In genomic region chr9:85940832-85941616, GRCh38 we compare ENCODE assay signal across 8 cellular contexts. TPM values are rescaled to one million over a fixed set of nuclear protein-coding genes. Genes with fewer than 3 reads are reported as not detected.
DNase-seq lines count a peak whose midpoint lies in the region; ATAC-seq and TF ChIP-seq lines count a peak whose summit lies in the region.

TSS of gene NAA35 (plus strand) at chr9:85941146. CDS start at chr9:85942160, 1,014 bp downstream.

- H3K27ac Mint-ChIP-seq in activated T-cell treated with anti-CD3 and anti-CD28 coated beads, Interleukin-2, amount 50 U/mL, for 24 hours = peak within 1 kb of the TSS; percentile 98

- no peak for TF ChIP-seq CTCF in epithelial cell of proximal tubule (conservative IDR thresholded peaks at IDR 0.05; ENCODE audit: low read depth, low read length)

- no peak within 1 kb of the TSS for H3K4me3 Mint-ChIP-seq in activated T-cell treated with anti-CD3 and anti-CD28 coated beads, Interleukin-2, amount 50 U/mL, for 24 hours

- H3K36me3 Mint-ChIP-seq in activated T-cell treated with anti-CD3 and anti-CD28 coated beads, Interleukin-2, amount 50 U/mL, for 24 hours (ENCODE audit: low read depth) = peaks cover 2% of the 10 kb centered on the region

- DNase-seq in DMS153 (lab: John Stamatoyannopoulos, UW) (peak; percentile 97), KBM-7 (peak; percentile 99), epithelial cell of proximal tubule (ENCODE audit: low read depth) (peak; percentile 88)
- peak; percentile 99 for DNase-seq in activated T-cell treated with anti-CD3 and anti-CD28 coated beads, Interleukin-2, amount 50 U/mL, for 24 hours
- peak; percentile 99 for DNase-seq in stimulated activated CD8-positive, alpha-beta memory T cell treated with anti-CD3 and anti-CD28 coated beads, Interleukin-4, amount 100 ng/mL, for 48 hours

- H3K9me3 ChIP-seq in mucosa of rectum (ENCODE audit: control insufficient read depth in 2 of 2, low read length in 2 of 2) = no peaks in the 10 kb centered on the region

- H3K4me1 ChIP-seq in mucosa of rectum (ENCODE audit: control insufficient read depth in 2 of 2, insufficient read depth in 2 of 2, low read length in 2 of 2) = peaks cover 11 to 12% of the 10 kb centered on the region in 2 donors

- no peaks in the 10 kb centered on the region for H3K27me3 ChIP-seq in mucosa of rectum (ENCODE audit: control insufficient read depth in 2 of 2, insufficient read depth in 2 of 2, low read length in 2 of 2)

- in situ Hi-C loops in KBM-7 (cut with MboI; ENCODE audit: low pct_unique_long_range_greater_than_20kb, low sequenced_read_pairs) = no loop called here

- H3K4me1 Mint-ChIP-seq in activated T-cell treated with anti-CD3 and anti-CD28 coated beads, Interleukin-2, amount 50 U/mL, for 24 hours (ENCODE audit: low read depth) = peaks cover 16% of the 10 kb centered on the region

- H3K27ac ChIP-seq in mucosa of rectum (ENCODE audit: low read depth in 2 of 2, low read length in 2 of 2) = peak within 1 kb of the TSS; percentile 94 to 95

- ATAC-seq in GM21717 (IDR thresholded peaks at IDR 0.05; ENCODE audit: unreplicated experiment) = peak; percentile 90

- H3K9me3 Mint-ChIP-seq in activated T-cell treated with anti-CD3 and anti-CD28 coated beads, Interleukin-2, amount 50 U/mL, for 24 hours = no peaks in the 10 kb centered on the region

- peak within 1 kb of the TSS; percentile 92 for H3K4me3 ChIP-seq in epithelial cell of proximal tubule (ENCODE audit: low read depth, low read length)
- H3K4me3 ChIP-seq in mucosa of rectum (ENCODE audit: low read length in 2 of 2) = peak within 1 kb of the TSS; percentile 85 to 94

- H3K36me3 ChIP-seq in mucosa of rectum (ENCODE audit: control insufficient read depth in 2 of 2, insufficient read depth in 2 of 2, low read length in 2 of 2) = peaks cover 7 to 10% of the 10 kb centered on the region in 2 donors

- no peaks in the 10 kb centered on the region for H3K27me3 Mint-ChIP-seq in activated T-cell treated with anti-CD3 and anti-CD28 coated beads, Interleukin-2, amount 50 U/mL, for 24 hours

- peak within 1 kb of the TSS; percentile 92 to 95 for H3K9ac ChIP-seq in mucosa of rectum (ENCODE audit: low read depth in 1 of 2, low read length in 2 of 2)

TF ChIP-seq in PFSK-1, 5 proteins besides CTCF, POLR2A, EP300 and RAD21:
- TF ChIP-seq POLR2AphosphoS5 (IDR thresholded peaks at IDR 0.05; ENCODE audit: low read depth, low read length) (no peak; the same call in 1 of the 2 replicates), REST (IDR thresholded peaks at IDR 0.05; ENCODE audit: insufficient read depth in 1 of 2, low read depth in 2 of 2, low read length in 2 of 2) (no peak), FOXP2 (optimal IDR thresholded peaks at IDR 0.05; ENCODE audit: borderline replicate concordance, extremely low read depth, extremely low read length, insufficient read depth) (peak; percentile 47), TAF1 (IDR thresholded peaks at IDR 0.05; ENCODE audit: borderline replicate concordance, insufficient read depth, low read length) (peak; percentile 44; the same call in 1 of the 2 replicates), SIN3A (IDR thresholded peaks at IDR 0.05; ENCODE audit: borderline replicate concordance, insufficient read depth, low read length) (no peak)

RNA-seq across cellular contexts. Expression of gene NAA35, which starts in this region (rescaled TPM):
- polyA plus RNA-seq in PFSK-1 (2012; ENCODE audit: insufficient read length, low read depth) = 11.9 TPM
- total RNA-seq in epithelial cell of proximal tubule = 20.6 and 22.8 TPM in 2 replicates

Comparison
In these comparisons a context has a peak if more than half of its experiments do, and no peak if none do; other contexts are left out.
1. Peak in every context shown above with its lines: DNase-seq, ATAC-seq, H3K4me3 ChIP-seq and H3K27ac ChIP-seq.